In the genomic region with DNA sequence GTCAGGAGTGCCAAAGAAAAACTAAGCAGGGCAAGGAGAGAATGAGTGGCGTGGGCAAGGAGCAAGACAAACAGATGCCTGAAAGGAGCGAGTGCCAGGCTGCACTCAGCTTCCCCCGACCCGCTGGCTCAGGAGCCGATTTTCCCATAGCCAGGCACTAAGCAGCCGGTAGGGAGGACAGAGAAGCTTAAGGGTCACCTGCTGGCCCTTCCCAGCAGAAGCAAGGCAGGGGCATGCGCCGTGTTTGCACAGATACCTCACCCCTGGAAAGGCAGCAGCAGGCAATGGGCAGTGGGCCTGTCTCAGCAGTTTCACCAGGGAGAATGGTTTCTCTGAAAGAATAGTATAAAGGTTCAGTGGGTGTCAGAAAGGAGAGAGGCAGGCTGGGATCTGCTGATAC, we compare ENCODE assay signal across 12 cellular contexts.
DNase-seq lines count a peak whose midpoint lies in the region; ATAC-seq and TF ChIP-seq lines count a peak whose summit lies in the region.
"Had no signal": no experiment of that assay in that cellular context is flagged by ENCODE, and none has a peak within 500 bp of the region (broad histone marks: within the 10 kb centered on the region; RNA-seq: fewer than 3 reads in every experiment).

No MANE protein-coding gene starts in this region.

- TF ChIP-seq POLR2A in vagina (IDR thresholded peaks at IDR 0.05), result no peak

- TF ChIP-seq CTCF in vagina (IDR thresholded peaks at IDR 0.05) (no peak), left lung (IDR thresholded peaks at IDR 0.05) (no peak)

- no peak overlapping the region for H3K27ac ChIP-seq in vagina
- H3K27ac ChIP-seq in left lung, result no peak overlapping the region
- H3K27ac ChIP-seq: colonic mucosa, uterus had no signal

- CTCF ChIA-PET in activated naive CD4-positive, alpha-beta T cell treated with anti-CD3 and anti-CD28 coated beads for 36 hours (lab: Charles Lee), result interaction anchor here (5.5 kb wide), 1 partner anchor 94 kb away, joined by 30 read pairs; no protein-coding TSS in a partner anchor

- no peak overlapping the region for H3K27ac Mint-ChIP-seq in activated naive CD4-positive, alpha-beta T cell treated with anti-CD3 and anti-CD28 coated beads for 36 hours
- H3K27ac Mint-ChIP-seq in activated naive CD8-positive, alpha-beta T cell, result no peak overlapping the region

- intact Hi-C loops in activated naive CD4-positive, alpha-beta T cell treated with anti-CD3 and anti-CD28 coated beads for 36 hours (cut with micrococcal nuclease), result loop anchor here (2.0 to 10.0 kb wide), 5 partner anchors 45 to 638 kb away; partner anchors contain the start of genes CACNA1C, FOXM1, RHNO1 and TULP3
- intact Hi-C loops in vagina (cut with DNase I) (no loop called here), left lung (cut with DNase I) (no loop called here)

- no peaks in the 10 kb centered on the region for H3K36me3 Mint-ChIP-seq in activated naive CD4-positive, alpha-beta T cell treated with anti-CD3 and anti-CD28 coated beads for 36 hours (ENCODE audit: low read depth)
- no peaks in the 10 kb centered on the region for H3K36me3 Mint-ChIP-seq in activated naive CD8-positive, alpha-beta T cell

- no peak for ATAC-seq in left lung
- no peak for ATAC-seq in HG02610 (IDR thresholded peaks at IDR 0.05; ENCODE audit: unreplicated experiment)
- no peak for ATAC-seq in GM19452 (IDR thresholded peaks at IDR 0.05; ENCODE audit: unreplicated experiment)
- ATAC-seq: esophagus mucosa had no signal

- H3K9me3 ChIP-seq in vagina (no peaks in the 10 kb centered on the region), left lung (no peaks in the 10 kb centered on the region)
- H3K9me3 ChIP-seq: colonic mucosa, uterus had no signal

- no peak for DNase-seq in activated naive CD4-positive, alpha-beta T cell treated with anti-CD3 and anti-CD28 coated beads for 36 hours
- DNase-seq in activated naive CD4-positive, alpha-beta T cell (lab: John Stamatoyannopoulos, UW), result no peak
- DNase-seq in mesenteric fat pad (ENCODE audit: low spot score) (peak; percentile 71), vagina (ENCODE audit: extremely low spot score in 2 of 2) (peak; percentile 31 to 64), left lung (no peak)
- DNase-seq: aorta, colonic mucosa, uterus had no signal

- H3K4me3 Mint-ChIP-seq in activated naive CD4-positive, alpha-beta T cell treated with anti-CD3 and anti-CD28 coated beads for 36 hours, result peak overlapping the region; percentile 20
- H3K4me3 Mint-ChIP-seq in activated naive CD8-positive, alpha-beta T cell, result peak overlapping the region; percentile 83

- peaks cover 25% of the 10 kb centered on the region for H3K4me1 Mint-ChIP-seq in activated naive CD4-positive, alpha-beta T cell treated with anti-CD3 and anti-CD28 coated beads for 36 hours (ENCODE audit: low read depth)
- H3K4me1 Mint-ChIP-seq in activated naive CD8-positive, alpha-beta T cell (ENCODE audit: low read depth), result peaks cover 44% of the 10 kb centered on the region

- H3K36me3 ChIP-seq in vagina (no peaks in the 10 kb centered on the region), left lung (no peaks in the 10 kb centered on the region)
- H3K36me3 ChIP-seq: colonic mucosa, uterus had no signal

- H3K4me1 ChIP-seq in vagina (peaks cover 14% of the 10 kb centered on the region), left lung (peaks cover 0 to 17% of the 10 kb centered on the region in 2 donors)
- H3K4me1 ChIP-seq: colonic mucosa, uterus had no signal

- H3K27me3 Mint-ChIP-seq in activated naive CD4-positive, alpha-beta T cell treated with anti-CD3 and anti-CD28 coated beads for 36 hours (ENCODE audit: low read depth), result no peaks in the 10 kb centered on the region
- no peaks in the 10 kb centered on the region for H3K27me3 Mint-ChIP-seq in activated naive CD8-positive, alpha-beta T cell

- no peaks in the 10 kb centered on the region for H3K9me3 Mint-ChIP-seq in activated naive CD4-positive, alpha-beta T cell treated with anti-CD3 and anti-CD28 coated beads for 36 hours
- H3K9me3 Mint-ChIP-seq in activated naive CD8-positive, alpha-beta T cell (ENCODE audit: low read depth), result no peaks in the 10 kb centered on the region

- H3K4me3 ChIP-seq in vagina (no peak overlapping the region), left lung (no peak overlapping the region)
- H3K4me3 ChIP-seq: colonic mucosa, uterus had no signal

- H3K27me3 ChIP-seq in vagina (no peaks in the 10 kb centered on the region), left lung (peaks cover 0 to 32% of the 10 kb centered on the region in 2 donors)
- H3K27me3 ChIP-seq: colonic mucosa, uterus had no signal

Comparison
In these comparisons a context has a peak if more than half of its experiments do, and no peak if none do; other contexts are left out.
1. DNase-seq: peak in mesenteric fat pad (single experiment) and vagina (2 of 2); none in activated naive CD4-positive, alpha-beta T cell treated with anti-CD3 and anti-CD28 coated beads for 36 hours (single experiment), activated naive CD4-positive, alpha-beta T cell (0 of 4) and left lung (0 of 2).